Comparison of ENCODE assay signal across 8 cellular contexts in the genomic region with DNA sequence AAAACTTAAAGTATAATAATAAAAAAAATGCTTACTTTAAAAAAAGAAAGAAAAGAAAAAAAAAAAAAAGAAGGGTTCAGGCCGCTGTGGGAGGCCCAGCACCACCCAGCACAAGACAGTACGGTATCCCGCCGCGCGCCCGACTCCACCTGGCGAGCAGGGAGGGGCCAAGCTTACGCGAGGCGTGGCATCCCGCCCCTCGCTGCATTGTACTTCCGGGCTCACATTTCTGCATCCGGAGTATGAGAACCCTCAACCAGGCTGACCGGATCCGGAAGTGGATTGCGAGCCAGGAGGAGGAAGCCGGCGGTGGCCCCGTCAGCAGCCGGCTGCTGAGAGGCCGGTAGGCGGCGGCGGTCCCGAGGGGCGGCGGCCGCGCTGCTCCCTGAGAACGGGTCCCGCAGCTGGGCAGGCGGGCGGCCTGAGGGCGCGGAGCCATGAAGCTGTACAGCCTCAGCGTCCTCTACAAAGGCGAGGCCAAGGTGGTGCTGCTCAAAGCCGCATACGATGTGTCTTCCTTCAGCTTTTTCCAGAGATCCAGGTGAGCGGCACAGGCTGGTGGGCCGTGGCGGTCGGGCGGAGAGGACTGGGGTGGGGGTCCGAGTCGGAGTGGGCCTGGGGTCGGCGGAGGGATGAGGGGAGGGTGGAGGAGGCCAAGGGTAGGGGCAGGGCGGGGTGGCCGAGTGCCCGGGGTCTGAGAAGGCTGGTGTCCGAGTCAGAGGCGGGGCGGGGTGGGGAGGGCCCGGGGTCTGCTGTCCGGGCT. TPM values are rescaled to one million over a fixed set of nuclear protein-coding genes. Genes with fewer than 3 reads are reported as not detected.
DNase-seq lines count a peak whose midpoint lies in the region; ATAC-seq lines count a peak whose summit lies in the region.

Gene YKT6, plus strand, starts transcription at position 280 of the 763 bp plus-strand sequence. Its CDS starts 158 bp downstream, at position 438.

- H3K9ac ChIP-seq in BLaER1 treated with 17β-estradiol and CSF1 and Interleukin-3, amounts not matched to agents 10 nM and 100 nM = peak within 1 kb of the TSS; percentile 82 to 94 (median 88)

- H3K9me3 ChIP-seq in BLaER1 treated with 17β-estradiol and CSF1 and Interleukin-3, amounts not matched to agents 10 nM and 100 nM (replicated peaks in 1 of 11) = no peaks in the 10 kb centered on the region

- ATAC-seq in HG03460 (IDR thresholded peaks at IDR 0.05; ENCODE audit: unreplicated experiment) (peak; percentile 99), left colon (peak; percentile 100)

- peak within 1 kb of the TSS; percentile 65 to 84 (median 81); a peak in 21 of 22 replicates for H3K27ac ChIP-seq in BLaER1 treated with 17β-estradiol and CSF1 and Interleukin-3, amounts not matched to agents 10 nM and 100 nM

- DNase-seq in GM19240 (ENCODE audit: insufficient read length, low spot score) (peak; percentile 99), NCI-H524 treated with DMSO at 0.1 percent for 48 hours (lab: John Stamatoyannopoulos, UW) (peak; percentile 56), cortex of kidney (lab: John Stamatoyannopoulos, UW) (peak; percentile 52), left colon (peak; percentile 95 to 97)
- peak; percentile 97 for DNase-seq in activated CD4-positive, alpha-beta T cell treated with anti-CD3 and anti-CD28 coated beads for 48 hours
- DNase-seq in stimulated activated CD4-positive, alpha-beta T cell treated with anti-CD3 and anti-CD28 coated beads, Interleukin-1b, Interleukin-23, amount 100 ng/mL, for 48 hours = peak; percentile 97

- H3K4me1 ChIP-seq in BLaER1 treated with 17β-estradiol and CSF1 and Interleukin-3, amounts not matched to agents 10 nM and 100 nM = peaks cover 15 to 34% (median 22%) of the 10 kb centered on the region in 10 experiments

- H3K27me3 ChIP-seq in BLaER1 treated with 17β-estradiol and CSF1 and Interleukin-3, amounts not matched to agents 10 nM and 100 nM = no peaks in the 10 kb centered on the region

- peaks cover 13 to 45% (median 36%) of the 10 kb centered on the region in 11 experiments; a peak in 19 of 22 replicates for H4K20me1 ChIP-seq in BLaER1 treated with 17β-estradiol and CSF1 and Interleukin-3, amounts not matched to agents 10 nM and 100 nM

- H3K4me2 ChIP-seq in BLaER1 treated with 17β-estradiol and CSF1 and Interleukin-3, amounts not matched to agents 10 nM and 100 nM = peak within 1 kb of the TSS; percentile 82 to 98 (median 91)

- intact Hi-C loops in left colon (cut with DNase I, micrococcal nuclease) = no loop called here

- peak within 1 kb of the TSS; percentile 72 to 92 (median 84) for H3K4me3 ChIP-seq in BLaER1 treated with 17β-estradiol and CSF1 and Interleukin-3, amounts not matched to agents 10 nM and 100 nM

- peaks cover 20 to 28% (median 25%) of the 10 kb centered on the region in 11 experiments for H3K36me3 ChIP-seq in BLaER1 treated with 17β-estradiol and CSF1 and Interleukin-3, amounts not matched to agents 10 nM and 100 nM

RNA-seq across cellular contexts. Expression of gene YKT6, which starts in this region (rescaled TPM):
- total RNA-seq in left colon = 10 to 100 TPM; 84.8 to 86.9 TPM

Comparison
In these comparisons a context has a peak if more than half of its experiments do, and no peak if none do; other contexts are left out.
1. Peak in every context shown above with its lines: DNase-seq, ATAC-seq, H3K4me3 ChIP-seq and H3K27ac ChIP-seq.